In genomic region chr2:239318790-239319189, GRCh38 we compare ENCODE assay signal across 9 cellular contexts.
DNase-seq lines count a peak whose midpoint lies in the region; ATAC-seq and TF ChIP-seq lines count a peak whose summit lies in the region.
"Had no signal": no experiment of that assay in that cellular context is flagged by ENCODE, and none has a peak within 500 bp of the region (broad histone marks: within the 10 kb centered on the region; RNA-seq: fewer than 3 reads in every experiment).

No MANE protein-coding gene starts in this region.

- CTCF ChIA-PET in MCF 10A (lab: Yijun Ruan, JAX): interaction anchor here (0.7 kb wide), 1 partner anchor 125 kb away, joined by 3 read pairs; no protein-coding TSS in a partner anchor

- DNase-seq in breast epithelium (ENCODE audit: low spot score in 2 of 2) (no peak), MCF 10A (ENCODE audit: unreplicated experiment) (no peak), choroid plexus epithelial cell (ENCODE audit: low read depth) (peak; percentile 67), uterus (peak in 1 of 2 donors; percentile 41)
- DNase-seq: trophoblast cell had no signal

- H3K9me3 ChIP-seq in breast epithelium (no peaks in the 10 kb centered on the region), muscle layer of duodenum (ENCODE audit: control insufficient read depth in 1 of 2, low read length in 2 of 2) (no peaks in the 10 kb centered on the region), uterus (no peaks in the 10 kb centered on the region)

- peaks cover under 1% of the 10 kb centered on the region for H3K36me3 Mint-ChIP-seq in MCF 10A (ENCODE audit: insufficient read depth, unreplicated experiment)

- H3K27me3 Mint-ChIP-seq in MCF 10A (ENCODE audit: insufficient read depth, unreplicated experiment): no peaks in the 10 kb centered on the region

- no peaks in the 10 kb centered on the region for H3K9me3 Mint-ChIP-seq in MCF 10A (ENCODE audit: unreplicated experiment)

- TF ChIP-seq CTCF in breast epithelium (IDR thresholded peaks at IDR 0.05) (no peak), MCF 10A (IDR thresholded peaks at IDR 0.05; ENCODE audit: unreplicated experiment) (no peak), choroid plexus epithelial cell (conservative IDR thresholded peaks at IDR 0.05; ENCODE audit: low read depth, low read length) (no peak), uterus (IDR thresholded peaks at IDR 0.05) (no peak)

- H3K27me3 ChIP-seq in breast epithelium (no peaks in the 10 kb centered on the region), muscle layer of duodenum (ENCODE audit: low read depth, low read length) (no peaks in the 10 kb centered on the region), uterus (no peaks in the 10 kb centered on the region)

- H3K27ac Mint-ChIP-seq in MCF 10A (ENCODE audit: low read depth, unreplicated experiment): no peak overlapping the region

- peak overlapping the region in 1 of 2 donors; percentile 69 for H3K27ac ChIP-seq in breast epithelium
- H3K27ac ChIP-seq in muscle layer of duodenum (ENCODE audit: low read length): peak overlapping the region; percentile 28
- peak overlapping the region; percentile 86 for H3K27ac ChIP-seq in uterus

- no TSS peak for BruUV-seq in MCF 10A (replicated peaks; lab: Mats Ljungman, UMichigan)

- intact Hi-C loops in breast epithelium (cut with DNase I; ENCODE audit: low total_unique reads) (no loop called here), MCF 10A (cut with micrococcal nuclease) (no loop called here), uterus (cut with DNase I; ENCODE audit: low total_unique reads) (no loop called here)

- no peak for ATAC-seq in HG03342 (IDR thresholded peaks at IDR 0.05; ENCODE audit: unreplicated experiment)
- no peak for ATAC-seq in HG03039 (IDR thresholded peaks at IDR 0.05; ENCODE audit: unreplicated experiment)
- no peak for ATAC-seq in GM18519 (IDR thresholded peaks at IDR 0.05; ENCODE audit: low FRiP score, unreplicated experiment)

- POLR2A ChIA-PET in MCF 10A (lab: Yijun Ruan, JAX): interaction anchor here (0.6 kb wide), 1 partner anchor 490 kb away, joined by 3 read pairs; no protein-coding TSS in a partner anchor

- H3K4me1 Mint-ChIP-seq in MCF 10A (ENCODE audit: insufficient read depth, unreplicated experiment): peaks cover 8% of the 10 kb centered on the region

- no peak for TF ChIP-seq POLR2A in breast epithelium (IDR thresholded peaks at IDR 0.05)
- no peak for TF ChIP-seq POLR2A in uterus (IDR thresholded peaks at IDR 0.05)

- H3K36me3 ChIP-seq in breast epithelium: no peaks in the 10 kb centered on the region
- H3K36me3 ChIP-seq in muscle layer of duodenum (ENCODE audit: control insufficient read depth in 1 of 2, insufficient read depth in 2 of 2, low read length in 2 of 2): no peaks in the 10 kb centered on the region
- no peaks in the 10 kb centered on the region for H3K36me3 ChIP-seq in uterus

- H3K4me3 Mint-ChIP-seq in MCF 10A (ENCODE audit: unreplicated experiment): no peak overlapping the region

- H3K4me3 ChIP-seq in breast epithelium (peak overlapping the region; percentile 27 to 54 (median 31)), choroid plexus epithelial cell (ENCODE audit: low read depth, low read length) (peak overlapping the region; percentile 61), muscle layer of duodenum (ENCODE audit: low read depth in 1 of 2, low read length in 2 of 2) (peak overlapping the region in 1 of 2 donors; percentile 41), uterus (peak overlapping the region; percentile 31 to 34)

- H3K4me1 ChIP-seq in breast epithelium (no peaks in the 10 kb centered on the region), muscle layer of duodenum (ENCODE audit: control insufficient read depth in 1 of 2, insufficient read depth in 2 of 2, low read length in 2 of 2) (peaks cover 18 to 42% of the 10 kb centered on the region in 2 donors), uterus (peaks cover 0 to 15% of the 10 kb centered on the region in 2 donors)
